10 cellular contexts compared by ENCODE assay signal in the genomic region with DNA sequence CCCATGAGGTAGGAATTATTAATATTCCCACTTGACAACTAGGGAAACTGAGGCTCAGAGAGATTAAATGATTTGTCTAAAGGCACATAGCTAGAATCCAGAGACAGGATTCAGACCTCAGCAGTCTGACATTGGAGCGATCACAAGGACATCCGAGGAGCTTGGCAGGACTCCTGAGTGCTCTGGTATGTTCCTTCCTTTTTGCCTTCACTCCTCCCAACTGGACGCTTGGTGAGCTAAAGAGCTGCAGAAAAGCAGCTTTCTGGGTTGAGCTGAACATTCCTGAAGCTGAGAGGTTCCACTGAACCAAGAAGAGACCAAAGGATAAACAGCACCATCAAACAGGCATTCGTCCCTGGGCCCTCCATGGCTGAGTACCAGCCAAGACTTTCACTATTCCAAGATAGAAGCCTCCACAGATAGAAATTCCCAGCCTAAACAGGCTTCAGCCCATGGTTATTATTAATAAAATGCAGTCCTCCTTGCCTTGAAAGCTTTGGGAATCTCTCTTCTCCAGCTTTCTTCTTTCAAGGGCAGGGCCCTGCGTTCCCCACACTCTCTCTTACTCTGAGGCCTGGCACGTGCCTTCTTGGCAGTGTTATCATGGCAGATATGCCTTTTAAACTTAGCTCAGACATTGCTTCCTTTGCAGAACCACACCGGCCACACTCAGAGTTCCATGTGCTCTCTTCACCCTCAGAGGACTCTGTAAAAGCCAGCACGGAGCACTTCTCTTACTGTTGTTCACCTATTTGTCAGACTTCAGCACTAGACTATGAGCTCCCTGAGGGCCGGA.
DNase-seq lines count a peak whose midpoint lies in the region; ATAC-seq and TF ChIP-seq lines count a peak whose summit lies in the region.
"Had no signal": no experiment of that assay in that cellular context is flagged by ENCODE, and none has a peak within 500 bp of the region (broad histone marks: within the 10 kb centered on the region; RNA-seq: fewer than 3 reads in every experiment).

No MANE protein-coding gene starts in this region.

- DNase-seq in AG04450 (ENCODE audit: low read depth, low spot score): no peak
- no peak for DNase-seq in ascending aorta (ENCODE audit: low spot score in 2 of 2)
- peak in 4 of 5 donors; percentile 54 to 76 (median 62) for DNase-seq in heart left ventricle
- DNase-seq in NCI-H1092 treated with DMSO at 0.1 percent for 48 hours (lab: John Stamatoyannopoulos, UW): no peak
- no peak for DNase-seq in Kasumi-1 (lab: John Stamatoyannopoulos, UW)
- no peak for DNase-seq in DMS 273 treated with DMSO at 0.1 percent for 48 hours (lab: John Stamatoyannopoulos, UW)
- DNase-seq: activated T-cell treated with anti-CD3 and anti-CD28 coated beads, Interleukin-2, amount 50 U/mL, for 1 hour; NCI-H2227 treated with DMSO at 0.1 percent for 48 hours had no signal

- H3K27me3 ChIP-seq in AG04450 (ENCODE audit: control insufficient read depth, insufficient read depth, low read length): no peaks in the 10 kb centered on the region
- no peaks in the 10 kb centered on the region for H3K27me3 ChIP-seq in ascending aorta
- H3K27me3 ChIP-seq in heart left ventricle: no peaks in the 10 kb centered on the region
- no peaks in the 10 kb centered on the region for H3K27me3 ChIP-seq in rectal smooth muscle tissue (ENCODE audit: control insufficient read depth, insufficient read depth, low read length)

- 36 to 40% (median 39%) methylated on average over 9 of the region's 9 CpGs for WGBS in heart left ventricle, 4 donors

- TF ChIP-seq CTCF in AG04450 (IDR thresholded peaks at IDR 0.05; ENCODE audit: low read depth, low read length): peak; percentile 21; the same call in 1 of the 2 replicates
- peak in 2 of 3 experiments; percentile 22 to 38 for TF ChIP-seq CTCF in ascending aorta (IDR thresholded peaks at IDR 0.05)
- TF ChIP-seq CTCF in heart left ventricle (IDR thresholded peaks at IDR 0.05): peak in 4 of 12 donors; percentile 7 to 44 (median 26)

- intact Hi-C loops in ascending aorta (cut with DNase I): no loop called here
- intact Hi-C loops in heart left ventricle (cut with DNase I): loop anchor here in 1 of 10 donors (10.0 kb wide), 1 partner anchor 126 kb away; no protein-coding TSS in a partner anchor

- CTCF ChIA-PET in AG04450 (lab: Charles Lee): interaction anchor here (0.5 to 3.6 kb wide), 8 partner anchors 10 to 1263 kb away, joined by 3 to 27 read pairs (median 4); no protein-coding TSS in a partner anchor

- ATAC-seq in heart left ventricle (peak; percentile 77 to 82 (median 80)), GM19467 (IDR thresholded peaks at IDR 0.05; ENCODE audit: unreplicated experiment) (no peak)

- POLR2A ChIA-PET in AG04450 (lab: Yijun Ruan, JAX): no interaction called here

- H3K4me3 ChIP-seq in AG04450 (ENCODE audit: low read depth, low read length) (no peak overlapping the region), ascending aorta (no peak overlapping the region), heart left ventricle (no peak overlapping the region), rectal smooth muscle tissue (ENCODE audit: low read length) (no peak overlapping the region)

- H3K9me3 ChIP-seq in AG04450 (ENCODE audit: control insufficient read depth, insufficient read depth, low read length): peaks cover 4% of the 10 kb centered on the region; the same call in 1 of the 2 replicates
- H3K9me3 ChIP-seq in ascending aorta: no peaks in the 10 kb centered on the region
- peaks cover 0 to 5% (median 0%) of the 10 kb centered on the region in 12 donors for H3K9me3 ChIP-seq in heart left ventricle

- no peak for TF ChIP-seq POLR2A in heart left ventricle (IDR thresholded peaks at IDR 0.05)

- H3K27ac ChIP-seq in AG04450 (ENCODE audit: low read depth, low read length): no peak overlapping the region
- H3K27ac ChIP-seq in ascending aorta: peak overlapping the region; percentile 55 to 62
- peak overlapping the region; percentile 62 to 86 (median 82) for H3K27ac ChIP-seq in heart left ventricle
- H3K27ac ChIP-seq in rectal smooth muscle tissue (ENCODE audit: low read depth, low read length): peak overlapping the region; percentile 83

- H3K9ac ChIP-seq in rectal smooth muscle tissue (ENCODE audit: low read length): no peak overlapping the region

- H3K4me1 ChIP-seq in ascending aorta: no peaks in the 10 kb centered on the region
- peaks cover 0 to 36% (median 20%) of the 10 kb centered on the region in 12 donors for H3K4me1 ChIP-seq in heart left ventricle
- H3K4me1 ChIP-seq in rectal smooth muscle tissue (ENCODE audit: control insufficient read depth, insufficient read depth, low read length): peaks cover 16% of the 10 kb centered on the region

- no peaks in the 10 kb centered on the region for H3K36me3 ChIP-seq in ascending aorta
- no peaks in the 10 kb centered on the region for H3K36me3 ChIP-seq in heart left ventricle
- H3K36me3 ChIP-seq in rectal smooth muscle tissue (ENCODE audit: control insufficient read depth, insufficient read depth, low read length): no peaks in the 10 kb centered on the region

Comparison
In these comparisons a context has a peak if more than half of its experiments do, and no peak if none do; other contexts are left out.
1. DNase-seq: peak in heart left ventricle (4 of 5); none in AG04450 (single experiment), ascending aorta (0 of 2), NCI-H1092 treated with DMSO at 0.1 percent for 48 hours (single experiment), Kasumi-1 (0 of 2) and DMS 273 treated with DMSO at 0.1 percent for 48 hours (single experiment).